ENCODE assay signal across 8 cellular contexts in genomic region chr17:8248751-8249607, GRCh38. TPM values are rescaled to one million over a fixed set of nuclear protein-coding genes. Genes with fewer than 3 reads are reported as not detected.
DNase-seq lines count a peak whose midpoint lies in the region; ATAC-seq and TF ChIP-seq lines count a peak whose summit lies in the region.

Gene PFAS (plus strand): TSS chr17:8249289. CDS start chr17:8253938, 4,649 bp downstream.

- H3K4me1 ChIP-seq in Loucy (ENCODE audit: insufficient read depth, low read length, poor library complexity, severe bottlenecking), result peaks cover 29% of the 10 kb centered on the region

- H3K4me3 ChIP-seq in Loucy (ENCODE audit: low read length, poor library complexity, severe bottlenecking) (peak within 1 kb of the TSS; percentile 89), fibroblast of the aortic adventitia (ENCODE audit: low read depth, low read length) (peak within 1 kb of the TSS; percentile 99)

- H3K4me2 ChIP-seq in Loucy (ENCODE audit: low read depth, low read length, poor library complexity, severe bottlenecking), result peak within 1 kb of the TSS; percentile 97

- peak within 1 kb of the TSS; percentile 88 for H3K9ac ChIP-seq in Loucy (ENCODE audit: low read depth, low read length, poor library complexity, severe bottlenecking)

- peak; percentile 33 for ATAC-seq in GM21786 (IDR thresholded peaks at IDR 0.05; ENCODE audit: unreplicated experiment)

- H3K9me2 ChIP-seq in Loucy (replicated peaks; ENCODE audit: low read depth, low read length), result no peaks in the 10 kb centered on the region

- H3K9me3 ChIP-seq in Loucy (ENCODE audit: insufficient read depth, low read depth, low read length), result no peaks in the 10 kb centered on the region

- TF ChIP-seq CTCF in Loucy (conservative IDR thresholded peaks at IDR 0.05; ENCODE audit: low read length) (no peak), fibroblast of the aortic adventitia (IDR thresholded peaks at IDR 0.05; ENCODE audit: insufficient read depth, low read length) (no peak), nephron (IDR thresholded peaks at IDR 0.05; ENCODE audit: unreplicated experiment in 3 of 3) (no peak)

- no peaks in the 10 kb centered on the region for H3K27me3 ChIP-seq in Loucy (ENCODE audit: insufficient read depth, low read length, poor library complexity, severe bottlenecking)

- peaks cover 19% of the 10 kb centered on the region for H3K4me1 Mint-ChIP-seq in nephron

- H3F3A ChIP-seq in Loucy (ENCODE audit: low read depth), result peaks cover 7% of the 10 kb centered on the region; the same call in 1 of the 2 replicates

- peak; percentile 94 for TF ChIP-seq POLR2A in Raji (IDR thresholded peaks at IDR 0.05; ENCODE audit: insufficient read depth, low read depth, low read length)

- peak within 1 kb of the TSS; percentile 87 to 99 (median 99) for H3K27ac Mint-ChIP-seq in nephron

- peak within 1 kb of the TSS; percentile 94 to 100 (median 96) for H3K4me3 Mint-ChIP-seq in nephron

- peaks cover 8% of the 10 kb centered on the region for H3K36me3 Mint-ChIP-seq in nephron (ENCODE audit: low read depth)

- no peaks in the 10 kb centered on the region for H3K27me3 Mint-ChIP-seq in nephron (ENCODE audit: low read depth)

- DNase-seq in DMS53 treated with DMSO at 0.1 percent for 48 hours (lab: John Stamatoyannopoulos, UW; ENCODE audit: unreplicated experiment) (peak; percentile 95), fibroblast of the aortic adventitia (ENCODE audit: low read depth) (peak; percentile 87)
- peak; percentile 91 for DNase-seq in activated effector memory CD4-positive, alpha-beta T cell treated with Interleukin-2 at 50 U/mL for 16 hours
- peak; percentile 97 for DNase-seq in stimulated activated naive CD4-positive, alpha-beta T cell treated with Interleukin-2 at 50 U/mL for 16 hours (lab: John Stamatoyannopoulos, UW)

- no peaks in the 10 kb centered on the region for H3K9me3 Mint-ChIP-seq in nephron

- peaks cover 8% of the 10 kb centered on the region for H4K20me1 ChIP-seq in Loucy (ENCODE audit: insufficient read depth, low read length, poor library complexity, severe bottlenecking)

- peaks cover 56% of the 10 kb centered on the region for H3K79me2 ChIP-seq in Loucy (ENCODE audit: insufficient read depth, low read length)

- H3K36me3 ChIP-seq in Loucy (ENCODE audit: insufficient read depth, low read length), result no peaks in the 10 kb centered on the region; the same call in 1 of the 2 replicates

- H2AFZ ChIP-seq in Loucy (ENCODE audit: low read length), result peak within 1 kb of the TSS; percentile 97

RNA-seq across cellular contexts. Expression of gene PFAS, which starts in this region (rescaled TPM):
- total RNA-seq in fibroblast of the aortic adventitia (ENCODE audit: low replicate concordance), result 22.1 and 37.0 TPM in 2 replicates

Comparison
In these comparisons a context has a peak if more than half of its experiments do, and no peak if none do; other contexts are left out.
1. Peak in every context shown above with its lines: DNase-seq, ATAC-seq and H3K4me3 ChIP-seq.